ENCODE assay signal across 1 cellular context in the genomic region with DNA sequence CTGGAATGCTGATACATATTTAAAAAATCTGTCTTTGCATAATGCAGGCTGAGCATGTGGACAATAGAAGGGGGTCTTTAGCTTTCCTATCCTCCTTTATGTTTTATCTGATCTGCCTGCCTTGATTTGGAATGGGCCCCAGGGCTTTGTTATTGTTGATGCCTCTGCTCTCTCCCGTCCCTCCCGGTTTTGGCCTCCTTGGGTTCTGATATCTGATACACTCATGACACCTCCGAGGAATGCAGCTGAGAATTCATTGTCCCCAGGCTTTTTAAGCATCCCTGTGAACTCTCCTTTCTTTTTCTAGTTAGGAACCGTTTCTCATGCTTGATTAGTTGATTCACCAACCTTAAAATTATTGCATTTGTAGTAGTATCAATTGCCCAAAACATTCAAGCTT.
TF ChIP-seq lines count a peak whose summit lies in the region.

No MANE protein-coding gene starts in this region.

TF ChIP-seq in H1, 55 proteins besides CTCF, POLR2A, EP300 and RAD21:
- TF ChIP-seq JUN (IDR thresholded peaks at IDR 0.05; ENCODE audit: low read depth, low read length) (no peak), RXRA (IDR thresholded peaks at IDR 0.05; ENCODE audit: insufficient read depth, low read depth, low read length) (no peak), EGR1 (IDR thresholded peaks at IDR 0.05; ENCODE audit: borderline replicate concordance, low read depth, low read length) (no peak), SRF (IDR thresholded peaks at IDR 0.05; ENCODE audit: low read depth, low read length) (no peak), SP2 (IDR thresholded peaks at IDR 0.05; ENCODE audit: low read length) (no peak), HDAC2 (IDR thresholded peaks at IDR 0.05; ENCODE audit: borderline replicate concordance in 1 of 2, low read depth in 2 of 2, low read length in 2 of 2) (no peak), TEAD4 (IDR thresholded peaks at IDR 0.05; ENCODE audit: low read depth, low read length) (peak; percentile 51; the same call in 1 of the 2 replicates)
- TF ChIP-seq, protein P1, sequence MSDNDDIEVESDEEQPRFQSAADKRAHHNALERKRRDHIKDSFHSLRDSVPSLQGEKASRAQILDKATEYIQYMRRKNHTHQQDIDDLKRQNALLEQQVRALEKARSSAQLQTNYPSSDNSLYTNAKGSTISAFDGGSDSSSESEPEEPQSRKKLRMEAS (IDR thresholded peaks at IDR 0.05) = no peak
